In genomic region chr14:64806202-64806861, GRCh38 we compare ENCODE assay signal across 11 cellular contexts.
DNase-seq lines count a peak whose midpoint lies in the region; ATAC-seq and TF ChIP-seq lines count a peak whose summit lies in the region.
"Had no signal": no experiment of that assay in that cellular context is flagged by ENCODE, and none has a peak within 500 bp of the region (broad histone marks: within the 10 kb centered on the region; RNA-seq: fewer than 3 reads in every experiment).

No MANE protein-coding gene starts in this region.

- POLR2A ChIA-PET in AG04449 (lab: Yijun Ruan, JAX) (interaction anchor here (1.0 kb wide), 1 partner anchor 10 kb away, joined by 3 read pairs; no protein-coding TSS in a partner anchor), MCF 10A (lab: Yijun Ruan, JAX) (interaction anchor here (0.7 kb wide), 1 partner anchor 132 kb away, joined by 3 read pairs; no protein-coding TSS in a partner anchor)

- H3K4me2 ChIP-seq in mesenchymal stem cell (ENCODE audit: low read length, poor library complexity, severe bottlenecking) = no peak overlapping the region

- DNase-seq in AG04449 (ENCODE audit: low read depth, low spot score) (peak; percentile 75), LoVo (ENCODE audit: low spot score) (peak; percentile 12), MCF 10A (ENCODE audit: unreplicated experiment) (peak; percentile 58), mesenchymal stem cell (peak; percentile 83), nucleus accumbens (lab: John Stamatoyannopoulos, UW) (no peak), thyroid gland (no peak)
- no peak for DNase-seq in activated naive CD4-positive, alpha-beta T cell treated with anti-CD3 and anti-CD28 coated beads, Interleukin-2, amount 10 ng/mL, durations not matched to agents 7 days and 5 days
- DNase-seq: cerebellar nuclear complex, DMS 273 treated with DMSO at 0.1 percent for 48 hours, T-cell had no signal

- no peak for TF ChIP-seq POLR2A in thyroid gland (IDR thresholded peaks at IDR 0.05)

- H3K9me3 Mint-ChIP-seq in MCF 10A (ENCODE audit: unreplicated experiment) = no peaks in the 10 kb centered on the region
- H3K9me3 Mint-ChIP-seq in activated naive CD4-positive, alpha-beta T cell treated with anti-CD3 and anti-CD28 coated beads, Interleukin-2, amount 10 ng/mL, durations not matched to agents 7 days and 5 days = no peaks in the 10 kb centered on the region
- H3K9me3 Mint-ChIP-seq: T-cell had no signal

- no peak overlapping the region for H2BK120ac ChIP-seq in mesenchymal stem cell (ENCODE audit: low read depth, low read length)

- H2BK5ac ChIP-seq in mesenchymal stem cell (ENCODE audit: low read depth, low read length, poor library complexity, severe bottlenecking) = no peak overlapping the region

- 0% methylated on average over 2 of the region's 9 CpGs for WGBS in mesenchymal stem cell
- 78 to 79% methylated on average over 9 of the region's 9 CpGs for WGBS in thyroid gland, 2 donors

- H2AFZ ChIP-seq in mesenchymal stem cell (ENCODE audit: low read depth, low read length) = no peak overlapping the region

- TF ChIP-seq CTCF in AG04449 (IDR thresholded peaks at IDR 0.05; ENCODE audit: insufficient read depth, low read length, missing control alignments) (no peak), MCF 10A (IDR thresholded peaks at IDR 0.05; ENCODE audit: unreplicated experiment) (no peak), thyroid gland (IDR thresholded peaks at IDR 0.05) (no peak)

- peak overlapping the region in 1 of 2 experiments; percentile 59 for H3K18ac ChIP-seq in mesenchymal stem cell (ENCODE audit: low read depth in 1 of 2, low read length in 2 of 2)

- no peaks in the 10 kb centered on the region for H3K36me3 Mint-ChIP-seq in MCF 10A (ENCODE audit: insufficient read depth, unreplicated experiment)
- H3K36me3 Mint-ChIP-seq in activated naive CD4-positive, alpha-beta T cell treated with anti-CD3 and anti-CD28 coated beads, Interleukin-2, amount 10 ng/mL, durations not matched to agents 7 days and 5 days = no peaks in the 10 kb centered on the region
- H3K36me3 Mint-ChIP-seq: T-cell had no signal

- no peak overlapping the region for H2BK15ac ChIP-seq in mesenchymal stem cell (ENCODE audit: low read depth, poor library complexity, severe bottlenecking)

- no peak for ATAC-seq in HG03135 (IDR thresholded peaks at IDR 0.05; ENCODE audit: unreplicated experiment)
- ATAC-seq: T-cell had no signal

- no peak overlapping the region for H3K14ac ChIP-seq in mesenchymal stem cell (ENCODE audit: low read length in 2 of 2)

- intact Hi-C loops in MCF 10A (cut with micrococcal nuclease) (loop anchor here (1.0 kb wide), 1 partner anchor 125 kb away; no protein-coding TSS in a partner anchor), thyroid gland (cut with DNase I) (no loop called here)

- BruUV-seq in MCF 10A (replicated peaks; lab: Mats Ljungman, UMichigan) = no TSS peak

- no peak overlapping the region for H2BK12ac ChIP-seq in mesenchymal stem cell (ENCODE audit: low read length in 2 of 2)

- peak overlapping the region; percentile 10 for H2AK5ac ChIP-seq in mesenchymal stem cell (ENCODE audit: low read length, severe bottlenecking)

- H3K4me1 Mint-ChIP-seq in MCF 10A (ENCODE audit: insufficient read depth, unreplicated experiment) = peaks cover 21% of the 10 kb centered on the region
- no peaks in the 10 kb centered on the region for H3K4me1 Mint-ChIP-seq in activated naive CD4-positive, alpha-beta T cell treated with anti-CD3 and anti-CD28 coated beads, Interleukin-2, amount 10 ng/mL, durations not matched to agents 7 days and 5 days
- H3K4me1 Mint-ChIP-seq: T-cell had no signal

- H3K9ac ChIP-seq in mesenchymal stem cell (ENCODE audit: low read length) = no peak overlapping the region

- peak overlapping the region; percentile 59 for H4K91ac ChIP-seq in mesenchymal stem cell (ENCODE audit: low read length)

- CTCF ChIA-PET in AG04449 (lab: Yijun Ruan, JAX) (interaction anchor here (0.8 to 14.2 kb wide), 6 partner anchors 11 to 85 kb away, joined by 3 to 148 read pairs (median 4); no protein-coding TSS in a partner anchor), MCF 10A (lab: Yijun Ruan, JAX) (interaction anchor here (0.7 to 1.2 kb wide), 4 partner anchors 17 to 265 kb away, joined by 3 to 4 read pairs (median 3); no protein-coding TSS in a partner anchor)
- CTCF ChIA-PET in activated naive CD4-positive, alpha-beta T cell treated with anti-CD3 and anti-CD28 coated beads, Interleukin-2, amount 10 ng/mL, durations not matched to agents 7 days and 5 days (lab: Charles Lee) = interaction anchor here (0.6 kb wide), 1 partner anchor 117 kb away, joined by 6 read pairs; no protein-coding TSS in a partner anchor

- H3K27me3 ChIP-seq in mesenchymal stem cell (ENCODE audit: control insufficient read depth in 1 of 2, insufficient read depth in 1 of 2, low read length in 2 of 2) (no peaks in the 10 kb centered on the region), thyroid gland (no peaks in the 10 kb centered on the region)

- H3K9me3 ChIP-seq in mesenchymal stem cell (ENCODE audit: control insufficient read depth, low read length) (no peaks in the 10 kb centered on the region), thyroid gland (no peaks in the 10 kb centered on the region)

- no peak overlapping the region for H3K4ac ChIP-seq in mesenchymal stem cell (ENCODE audit: low read depth in 1 of 2, low read length in 2 of 2)

- H3K79me1 ChIP-seq in mesenchymal stem cell (replicated peaks; ENCODE audit: low read length, poor library complexity, severe bottlenecking) = no peaks in the 10 kb centered on the region

- peak overlapping the region; percentile 89 for H3K27ac ChIP-seq in mesenchymal stem cell (ENCODE audit: low read length, poor library complexity, severe bottlenecking)
- no peak overlapping the region for H3K27ac ChIP-seq in thyroid gland

- H3K27ac Mint-ChIP-seq in MCF 10A (ENCODE audit: low read depth, unreplicated experiment) = peak overlapping the region; percentile 92
- no peak overlapping the region for H3K27ac Mint-ChIP-seq in activated naive CD4-positive, alpha-beta T cell treated with anti-CD3 and anti-CD28 coated beads, Interleukin-2, amount 10 ng/mL, durations not matched to agents 7 days and 5 days
- H3K27ac Mint-ChIP-seq: T-cell had no signal

- H3K23ac ChIP-seq in mesenchymal stem cell (ENCODE audit: low read length in 2 of 2) = no peak overlapping the region

- H3K36me3 ChIP-seq in mesenchymal stem cell (ENCODE audit: control insufficient read depth in 1 of 2, insufficient read depth in 2 of 2, low read depth in 1 of 2, low read length in 2 of 2) (no peaks in the 10 kb centered on the region), thyroid gland (no peaks in the 10 kb centered on the region)

- H3K4me3 ChIP-seq in AG04449 (ENCODE audit: low read depth, low read length) (peak overlapping the region; percentile 12), mesenchymal stem cell (ENCODE audit: insufficient read depth in 1 of 2, low read depth in 1 of 2, low read length in 2 of 2) (no peak overlapping the region), thyroid gland (replicated peaks in 1 of 3) (no peak overlapping the region)

- H4K8ac ChIP-seq in mesenchymal stem cell (ENCODE audit: low read length) = peak overlapping the region; percentile 72

- H3K4me3 Mint-ChIP-seq in MCF 10A (ENCODE audit: unreplicated experiment) = no peak overlapping the region
- no peak overlapping the region for H3K4me3 Mint-ChIP-seq in activated naive CD4-positive, alpha-beta T cell treated with anti-CD3 and anti-CD28 coated beads, Interleukin-2, amount 10 ng/mL, durations not matched to agents 7 days and 5 days
- H3K4me3 Mint-ChIP-seq: T-cell had no signal

- H3K27me3 Mint-ChIP-seq in MCF 10A (ENCODE audit: insufficient read depth, unreplicated experiment) = no peaks in the 10 kb centered on the region
- H3K27me3 Mint-ChIP-seq in activated naive CD4-positive, alpha-beta T cell treated with anti-CD3 and anti-CD28 coated beads, Interleukin-2, amount 10 ng/mL, durations not matched to agents 7 days and 5 days = peaks cover 20% of the 10 kb centered on the region

- H3K4me1 ChIP-seq in mesenchymal stem cell (ENCODE audit: control insufficient read depth, insufficient read depth, low read depth, low read length) (peaks cover 11% of the 10 kb centered on the region), thyroid gland (no peaks in the 10 kb centered on the region)

Comparison
In these comparisons a context has a peak if more than half of its experiments do, and no peak if none do; other contexts are left out.
1. DNase-seq: peak in AG04449 (single experiment), LoVo (single experiment), MCF 10A (single experiment) and mesenchymal stem cell (single experiment); none in nucleus accumbens (0 of 56), activated naive CD4-positive, alpha-beta T cell treated with anti-CD3 and anti-CD28 coated beads, Interleukin-2, amount 10 ng/mL, durations not matched to agents 7 days and 5 days (single experiment) and thyroid gland (0 of 2).